ENCODE assay signal across 9 cellular contexts in genomic region chr12:95859947-95860850, GRCh38. TPM values are rescaled to one million over a fixed set of nuclear protein-coding genes. Genes with fewer than 3 reads are reported as not detected.
DNase-seq lines count a peak whose midpoint lies in the region; ATAC-seq and TF ChIP-seq lines count a peak whose summit lies in the region.
"Had no signal": no experiment of that assay in that cellular context is flagged by ENCODE, and none has a peak within 500 bp of the region (broad histone marks: within the 10 kb centered on the region; RNA-seq: fewer than 3 reads in every experiment).

No MANE protein-coding gene starts in this region.

- H3K27ac ChIP-seq in breast epithelium = no peak overlapping the region
- H3K27ac ChIP-seq in tibial nerve = no peak overlapping the region

- no peak for TF ChIP-seq CTCF in breast epithelium (IDR thresholded peaks at IDR 0.05)
- TF ChIP-seq CTCF in MCF 10A (IDR thresholded peaks at IDR 0.05; ENCODE audit: unreplicated experiment) = no peak
- TF ChIP-seq CTCF in WI38 (IDR thresholded peaks at IDR 0.05; ENCODE audit: low read depth, low read length) = no peak
- TF ChIP-seq CTCF in tibial nerve (IDR thresholded peaks at IDR 0.05) = no peak

- H3K27me3 ChIP-seq in breast epithelium (no peaks in the 10 kb centered on the region), tibial nerve (no peaks in the 10 kb centered on the region)

- H3K36me3 Mint-ChIP-seq in MCF 10A (ENCODE audit: insufficient read depth, unreplicated experiment) = peaks cover 46% of the 10 kb centered on the region
- H3K36me3 Mint-ChIP-seq in immature natural killer cell = peaks cover 8 to 21% (median 21%) of the 10 kb centered on the region in 3 donors

- no TSS peak for BruUV-seq in MCF 10A (replicated peaks; lab: Mats Ljungman, UMichigan)

- peak overlapping the region; percentile 70 to 85 (median 80) for H3K4me3 ChIP-seq in breast epithelium
- peak overlapping the region; percentile 86 for H3K4me3 ChIP-seq in WI38 (ENCODE audit: low read depth, low read length)
- H3K4me3 ChIP-seq in tibial nerve = peak overlapping the region; percentile 66 to 83 (median 74)

- no peak for DNase-seq in breast epithelium (ENCODE audit: low spot score in 2 of 2)
- no peak for DNase-seq in MCF 10A (ENCODE audit: unreplicated experiment)
- DNase-seq in immature natural killer cell = no peak
- no peak for DNase-seq in tibial nerve (ENCODE audit: low spot score in 2 of 2)
- no peak for DNase-seq in C1 segment of cervical spinal cord (lab: John Stamatoyannopoulos, UW)

- CTCF ChIA-PET in MCF 10A (lab: Yijun Ruan, JAX) = interaction anchor here (0.5 to 1.3 kb wide), 5 partner anchors 40 to 663 kb away, joined by 3 to 5 read pairs (median 3); no protein-coding TSS in a partner anchor

- WGBS in tibial nerve, 2 donors = 66 to 68% methylated on average over 10 of the region's 10 CpGs

- TF ChIP-seq POLR2A in breast epithelium (IDR thresholded peaks at IDR 0.05) (no peak), tibial nerve (IDR thresholded peaks at IDR 0.05) (no peak)

- ATAC-seq in HG03432 (IDR thresholded peaks at IDR 0.05; ENCODE audit: unreplicated experiment) (no peak), HG03025 (IDR thresholded peaks at IDR 0.05; ENCODE audit: low FRiP score, unreplicated experiment) (no peak)

- H3K36me3 ChIP-seq in breast epithelium (no peaks in the 10 kb centered on the region), tibial nerve (peaks cover 0 to 38% (median 5%) of the 10 kb centered on the region in 3 donors)

- intact Hi-C loops in breast epithelium (cut with DNase I; ENCODE audit: low total_unique reads) (no loop called here), MCF 10A (cut with micrococcal nuclease) (no loop called here)

- H3K27me3 Mint-ChIP-seq in MCF 10A (ENCODE audit: insufficient read depth, unreplicated experiment) (no peaks in the 10 kb centered on the region), immature natural killer cell (ENCODE audit: low read depth in 3 of 3) (peaks cover 0 to 7% (median 2%) of the 10 kb centered on the region in 3 donors)

- TF ChIP-seq EP300 in tibial nerve (IDR thresholded peaks at IDR 0.05) = no peak

- no peaks in the 10 kb centered on the region for H3K9me3 ChIP-seq in breast epithelium
- H3K9me3 ChIP-seq in tibial nerve = no peaks in the 10 kb centered on the region

- H3K9me3 Mint-ChIP-seq in MCF 10A (ENCODE audit: unreplicated experiment) (no peaks in the 10 kb centered on the region), immature natural killer cell (no peaks in the 10 kb centered on the region)
- H3K9me3 Mint-ChIP-seq: memory B cell had no signal

- POLR2A ChIA-PET in MCF 10A (lab: Yijun Ruan, JAX) = interaction anchor here (0.5 to 2.7 kb wide), 12 partner anchors 9 to 643 kb away, joined by 3 to 12 read pairs (median 3); partner anchors contain the start of genes FGD6 and VEZT

- H3K27ac Mint-ChIP-seq in MCF 10A (ENCODE audit: low read depth, unreplicated experiment) = no peak overlapping the region
- H3K27ac Mint-ChIP-seq in immature natural killer cell = no peak overlapping the region
- H3K27ac Mint-ChIP-seq: memory B cell had no signal

- H3K4me3 Mint-ChIP-seq in MCF 10A (ENCODE audit: unreplicated experiment) = no peak overlapping the region
- peak overlapping the region in 3 of 5 donors; percentile 29 to 47 (median 42) for H3K4me3 Mint-ChIP-seq in immature natural killer cell

- H3K4me1 ChIP-seq in breast epithelium = no peaks in the 10 kb centered on the region
- peaks cover 0 to 27% (median 15%) of the 10 kb centered on the region in 4 donors for H3K4me1 ChIP-seq in tibial nerve

- H3K4me1 Mint-ChIP-seq in MCF 10A (ENCODE audit: insufficient read depth, unreplicated experiment) = no peaks in the 10 kb centered on the region
- H3K4me1 Mint-ChIP-seq in immature natural killer cell = peaks cover 14 to 23% of the 10 kb centered on the region in 2 donors

RNA-seq across cellular contexts. Expression of gene SNRPF, which starts 1.4 kb away (rescaled TPM):
- total RNA-seq in breast epithelium = 10 to 100 TPM in 1 of 3 donors, 1 to 10 TPM in 2; 5.4 to 11.8 (median 10.0) TPM
- 45.0 and 46.9 TPM in 2 replicates for total RNA-seq in MCF 10A (2022)
- 10 to 100 TPM; 29.5 to 46.1 (median 39.1) TPM for polyA plus RNA-seq in immature natural killer cell
- 10 to 100 TPM in 1 of 4 donors, 1 to 10 TPM in 3; 6.6 to 12.9 (median 8.6) TPM for total RNA-seq in tibial nerve
